ENCODE assay signal across 8 cellular contexts in the genomic region with DNA sequence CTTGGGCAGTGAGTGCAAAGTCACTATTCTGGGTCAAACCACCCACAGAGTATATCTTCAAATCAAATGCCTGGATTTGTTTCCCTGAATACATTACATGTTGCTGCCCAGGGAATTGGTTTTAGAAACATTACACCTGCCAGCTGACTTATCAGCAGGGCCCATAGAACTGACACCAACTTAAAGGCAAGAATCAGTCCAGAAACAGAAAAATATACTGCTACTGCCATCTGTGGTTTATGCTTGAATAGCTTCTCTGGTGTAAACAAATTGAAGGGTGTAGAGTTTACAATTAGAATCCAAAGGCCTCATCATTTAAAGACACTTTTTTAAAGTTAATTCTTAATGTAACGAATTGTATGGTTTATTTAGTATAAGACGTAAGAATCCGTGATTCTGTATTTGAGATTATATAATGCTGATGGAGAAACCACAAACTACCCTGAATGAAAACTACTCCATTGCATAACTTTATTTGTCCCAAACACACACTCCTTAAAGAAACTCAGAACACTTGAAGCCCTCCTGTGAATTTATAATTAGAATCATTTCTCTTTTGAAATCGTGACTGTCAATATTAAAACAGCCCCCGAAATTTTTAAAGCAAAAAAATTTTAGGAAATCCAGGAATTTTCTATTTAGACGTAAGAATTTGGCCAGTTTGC. TPM values are rescaled to one million over a fixed set of nuclear protein-coding genes. Genes with fewer than 3 reads are reported as not detected.
DNase-seq lines count a peak whose midpoint lies in the region; ATAC-seq and TF ChIP-seq lines count a peak whose summit lies in the region.
"Had no signal": no experiment of that assay in that cellular context is flagged by ENCODE, and none has a peak within 500 bp of the region (broad histone marks: within the 10 kb centered on the region; RNA-seq: fewer than 3 reads in every experiment).

No MANE protein-coding gene starts in this region.

- H3K79me2 ChIP-seq in Karpas-422 (ENCODE audit: low read length): no peaks in the 10 kb centered on the region

- H3K27me3 ChIP-seq in Karpas-422 (ENCODE audit: low read length): no peaks in the 10 kb centered on the region
- no peaks in the 10 kb centered on the region for H3K27me3 ChIP-seq in neutrophil

- H3K36me3 ChIP-seq in Karpas-422 (ENCODE audit: insufficient read depth, low read length) (no peaks in the 10 kb centered on the region), neutrophil (no peaks in the 10 kb centered on the region)
- H3K36me3 ChIP-seq: thoracic aorta had no signal

- no peak overlapping the region for H3K9ac ChIP-seq in Karpas-422 (ENCODE audit: low read length)

- no peaks in the 10 kb centered on the region for H3K9me2 ChIP-seq in Karpas-422 (replicated peaks; ENCODE audit: insufficient read depth, low read length)

- ATAC-seq in HG02973 (IDR thresholded peaks at IDR 0.05; ENCODE audit: unreplicated experiment): no peak

- peak; percentile 6; the same call in 1 of the 2 replicates for TF ChIP-seq CTCF in GM12875 (IDR thresholded peaks at IDR 0.05; ENCODE audit: borderline replicate concordance, insufficient read depth, low read depth, low read length)
- TF ChIP-seq CTCF in neutrophil (IDR thresholded peaks at IDR 0.05): peak; percentile 17

- H3K4me2 ChIP-seq in Karpas-422 (ENCODE audit: low read depth, low read length, poor library complexity, severe bottlenecking): no peak overlapping the region

- H3K9me3 ChIP-seq in Karpas-422 (ENCODE audit: low read length) (no peaks in the 10 kb centered on the region), neutrophil (no peaks in the 10 kb centered on the region)
- H3K9me3 ChIP-seq: thoracic aorta had no signal

- H3K4me3 ChIP-seq in GM12875 (ENCODE audit: low read depth, low read length) (no peak overlapping the region), Karpas-422 (ENCODE audit: low read length) (no peak overlapping the region), neutrophil (ENCODE audit: low read depth in 1 of 2, low read length in 1 of 2) (no peak overlapping the region)
- H3K4me3 ChIP-seq: thoracic aorta had no signal

- peaks cover 49% of the 10 kb centered on the region; the same call in 1 of the 2 replicates for H4K20me1 ChIP-seq in Karpas-422 (ENCODE audit: insufficient read depth, low read depth, low read length)

- H3K27ac ChIP-seq in Karpas-422 (ENCODE audit: low read length) (no peak overlapping the region), neutrophil (peak overlapping the region; percentile 44)
- H3K27ac ChIP-seq: thoracic aorta had no signal

- H3K4me1 ChIP-seq in Karpas-422 (ENCODE audit: low read length): peaks cover 25% of the 10 kb centered on the region
- H3K4me1 ChIP-seq in neutrophil (ENCODE audit: control insufficient read depth in 1 of 2, insufficient read depth in 1 of 2, low read depth in 1 of 2, low read length in 1 of 2): peaks cover 79 to 80% of the 10 kb centered on the region in 2 experiments

- H2AFZ ChIP-seq in Karpas-422 (ENCODE audit: low read length): no peak overlapping the region

- DNase-seq in Karpas-422 (peak; percentile 47), astrocyte of the hippocampus (ENCODE audit: low read depth, low spot score) (peak; percentile 23), COLO829 (ENCODE audit: low spot score) (no peak), kidney glomerular epithelial cell (lab: John Stamatoyannopoulos, UW) (no peak)

RNA-seq across cellular contexts. Expression of a gene that starts 6.2 kb away (rescaled TPM):
- 3.1 and 3.2 TPM in 2 replicates for total RNA-seq in Karpas-422 (2014; rRNA removed; shearing (Covaris generic); ENCODE audit: low replicate concordance)

RNA-seq across cellular contexts. Expression of a gene that starts 12.0 kb away (rescaled TPM):
- not detected in 2 replicates for total RNA-seq in Karpas-422 (2014; rRNA removed; shearing (Covaris generic); ENCODE audit: low replicate concordance)

Comparison
In these comparisons a context has a peak if more than half of its experiments do, and no peak if none do; other contexts are left out.
1. DNase-seq: peak in Karpas-422 (single experiment) and astrocyte of the hippocampus (single experiment); none in COLO829 (single experiment) and kidney glomerular epithelial cell (single experiment).